Comparison of ENCODE assay signal across 14 cellular contexts in the genomic region with DNA sequence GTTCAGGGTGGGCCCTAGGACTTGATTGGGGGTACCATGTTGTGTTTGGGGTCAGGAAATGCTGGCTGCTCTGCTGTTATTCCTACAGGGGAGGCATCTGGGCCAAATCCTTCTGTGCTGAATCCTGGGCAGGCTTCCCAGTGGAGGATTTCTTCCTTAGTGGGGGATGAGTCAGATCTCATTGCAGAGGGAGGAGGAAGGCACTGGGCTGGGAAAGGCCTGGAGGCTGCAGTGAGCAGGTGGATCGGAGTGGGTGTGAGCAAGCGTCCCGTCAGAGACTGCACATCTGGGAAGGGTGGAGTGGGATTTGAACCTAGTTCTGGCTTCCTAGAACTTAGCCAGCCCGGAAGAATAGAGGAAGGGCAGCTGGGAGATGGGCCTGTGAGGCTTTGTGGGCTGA. TPM values are rescaled to one million over a fixed set of nuclear protein-coding genes. Genes with fewer than 3 reads are reported as not detected.
DNase-seq lines count a peak whose midpoint lies in the region; ATAC-seq, FAIRE-seq and TF ChIP-seq lines count a peak whose summit lies in the region.
"Had no signal": no experiment of that assay in that cellular context is flagged by ENCODE, and none has a peak within 500 bp of the region (broad histone marks: within the 10 kb centered on the region; RNA-seq: fewer than 3 reads in every experiment).

No MANE protein-coding gene starts in this region.

- H3K9me3 Mint-ChIP-seq in effector memory CD8-positive, alpha-beta T cell: no peaks in the 10 kb centered on the region
- H3K9me3 Mint-ChIP-seq in neural crest cell: no peaks in the 10 kb centered on the region
- no peaks in the 10 kb centered on the region for H3K9me3 Mint-ChIP-seq in activated CD4-positive, alpha-beta T cell treated with anti-CD3 and anti-CD28 coated beads for 36 hours (ENCODE audit: low read depth)
- H3K9me3 Mint-ChIP-seq in activated T-cell treated with anti-CD3 and anti-CD28 coated beads, Interleukin-2, amount 50 U/mL, for 72 hours: no peaks in the 10 kb centered on the region
- H3K9me3 Mint-ChIP-seq: activated CD4-positive, alpha-beta memory T cell treated with anti-CD3 and anti-CD28 coated beads, Interleukin-2, amount 10 ng/mL, durations not matched to agents 7 days and 5 days had no signal

- peaks cover 21 to 22% of the 10 kb centered on the region in 2 donors for H3K4me1 Mint-ChIP-seq in effector memory CD8-positive, alpha-beta T cell (ENCODE audit: low read depth in 2 of 2)
- peaks cover 15% of the 10 kb centered on the region for H3K4me1 Mint-ChIP-seq in neural crest cell
- peaks cover 23% of the 10 kb centered on the region for H3K4me1 Mint-ChIP-seq in activated CD4-positive, alpha-beta T cell treated with anti-CD3 and anti-CD28 coated beads for 36 hours
- H3K4me1 Mint-ChIP-seq in activated T-cell treated with anti-CD3 and anti-CD28 coated beads, Interleukin-2, amount 50 U/mL, for 72 hours (ENCODE audit: low read depth): peaks cover 31% of the 10 kb centered on the region

- H3K36me3 ChIP-seq in small intestine (ENCODE audit: control insufficient read depth in 2 of 2, insufficient read depth in 2 of 2, low read length in 2 of 2): peaks cover 0 to 2% of the 10 kb centered on the region in 2 donors

- H3K27me3 Mint-ChIP-seq in effector memory CD8-positive, alpha-beta T cell: peaks cover 4 to 6% of the 10 kb centered on the region in 2 donors
- peaks cover 17% of the 10 kb centered on the region for H3K27me3 Mint-ChIP-seq in neural crest cell (ENCODE audit: low read depth)
- peaks cover 6% of the 10 kb centered on the region for H3K27me3 Mint-ChIP-seq in activated CD4-positive, alpha-beta T cell treated with anti-CD3 and anti-CD28 coated beads for 36 hours
- peaks cover 6% of the 10 kb centered on the region for H3K27me3 Mint-ChIP-seq in activated T-cell treated with anti-CD3 and anti-CD28 coated beads, Interleukin-2, amount 50 U/mL, for 72 hours (ENCODE audit: low read depth)

- POLR2A ChIA-PET in activated CD4-positive, alpha-beta T cell treated with anti-CD3 and anti-CD28 coated beads for 36 hours (lab: Charles Lee): no interaction called here

- no peak overlapping the region for H3K4me3 ChIP-seq in small intestine (ENCODE audit: low read depth in 1 of 2, low read length in 2 of 2)

- H3K27me3 ChIP-seq in small intestine (ENCODE audit: control insufficient read depth in 2 of 2, insufficient read depth in 2 of 2, low read length in 2 of 2): peaks cover 0 to 2% of the 10 kb centered on the region in 2 donors

- peak overlapping the region; percentile 16 to 53 for H3K27ac Mint-ChIP-seq in effector memory CD8-positive, alpha-beta T cell
- peak overlapping the region; percentile 78 for H3K27ac Mint-ChIP-seq in neural crest cell (ENCODE audit: unreplicated experiment)
- H3K27ac Mint-ChIP-seq in activated CD4-positive, alpha-beta T cell treated with anti-CD3 and anti-CD28 coated beads for 36 hours: no peak overlapping the region
- no peak overlapping the region for H3K27ac Mint-ChIP-seq in activated T-cell treated with anti-CD3 and anti-CD28 coated beads, Interleukin-2, amount 50 U/mL, for 72 hours
- H3K27ac Mint-ChIP-seq: activated CD4-positive, alpha-beta memory T cell treated with anti-CD3 and anti-CD28 coated beads, Interleukin-2, amount 10 ng/mL, durations not matched to agents 7 days and 5 days; activated naive CD8-positive, alpha-beta T cell had no signal

- intact Hi-C loops in activated CD4-positive, alpha-beta T cell treated with anti-CD3 and anti-CD28 coated beads for 36 hours (cut with DNase I, micrococcal nuclease): no loop called here

- no peak for FAIRE-seq in small intestine (lab: Jason Lieb, UNC)
- FAIRE-seq: GM18507 had no signal

- H3K36me3 Mint-ChIP-seq in effector memory CD8-positive, alpha-beta T cell (ENCODE audit: insufficient read depth): peaks cover 51% of the 10 kb centered on the region
- no peaks in the 10 kb centered on the region for H3K36me3 Mint-ChIP-seq in neural crest cell (ENCODE audit: low read depth)
- H3K36me3 Mint-ChIP-seq in activated CD4-positive, alpha-beta T cell treated with anti-CD3 and anti-CD28 coated beads for 36 hours (ENCODE audit: low read depth): peaks cover 14% of the 10 kb centered on the region
- peaks cover 0 to 2% of the 10 kb centered on the region in 2 donors for H3K36me3 Mint-ChIP-seq in activated T-cell treated with anti-CD3 and anti-CD28 coated beads, Interleukin-2, amount 50 U/mL, for 72 hours (ENCODE audit: insufficient read depth in 2 of 2)
- H3K36me3 Mint-ChIP-seq: activated naive CD8-positive, alpha-beta T cell had no signal

- no peak for TF ChIP-seq CTCF in neural crest cell (conservative IDR thresholded peaks at IDR 0.05)

- WGBS in small intestine, 3 donors: 60 to 86% (median 77%) methylated on average over 4 of the region's 4 CpGs

- in situ Hi-C loops in Caki2 (cut with HindIII; ENCODE audit: low pct_unique_long_range_greater_than_20kb, low sequenced_read_pairs): no loop called here

- DNase-seq in Caki2 (ENCODE audit: low read depth): peak; percentile 34
- DNase-seq in NCI-H446 treated with DMSO at 0.1 percent for 48 hours (lab: John Stamatoyannopoulos, UW): peak; percentile 16
- DNase-seq in effector memory CD8-positive, alpha-beta T cell: no peak
- DNase-seq in neural crest cell (ENCODE audit: low read depth, low spot score): no peak
- no peak for DNase-seq in small intestine
- DNase-seq in activated CD4-positive, alpha-beta T cell treated with anti-CD3 and anti-CD28 coated beads for 36 hours: no peak
- DNase-seq in activated T-cell treated with anti-CD3 and anti-CD28 coated beads, Interleukin-2, amount 50 U/mL, for 72 hours: no peak
- no peak for DNase-seq in stimulated activated CD4-positive, alpha-beta T cell treated with anti-CD3 and anti-CD28 coated beads, Interleukin-2, amount 100 ng/mL, for 24 hours
- DNase-seq: activated CD4-positive, alpha-beta memory T cell treated with anti-CD3 and anti-CD28 coated beads, Interleukin-2, amount 10 ng/mL, durations not matched to agents 7 days and 5 days; NCI-H1694 treated with DMSO at 0.1 percent for 48 hours; NK-92 treated with Interleukin-12 subunit alpha and Interleukin-12 subunit beta, amount 100 ng/mL, for 24 hours; T-helper 1 cell had no signal

- no peaks in the 10 kb centered on the region for H3K9me3 ChIP-seq in small intestine (ENCODE audit: control insufficient read depth, low read depth)

- H3K4me1 ChIP-seq in small intestine (ENCODE audit: control insufficient read depth in 2 of 2, insufficient read depth in 1 of 2, low read depth in 1 of 2, low read length in 1 of 2): no peaks in the 10 kb centered on the region

- no peak overlapping the region for H3K4me3 Mint-ChIP-seq in effector memory CD8-positive, alpha-beta T cell
- H3K4me3 Mint-ChIP-seq in neural crest cell: peak overlapping the region; percentile 51
- no peak overlapping the region for H3K4me3 Mint-ChIP-seq in activated CD4-positive, alpha-beta T cell treated with anti-CD3 and anti-CD28 coated beads for 36 hours
- H3K4me3 Mint-ChIP-seq in activated T-cell treated with anti-CD3 and anti-CD28 coated beads, Interleukin-2, amount 50 U/mL, for 72 hours: no peak overlapping the region
- H3K4me3 Mint-ChIP-seq: activated CD4-positive, alpha-beta memory T cell treated with anti-CD3 and anti-CD28 coated beads, Interleukin-2, amount 10 ng/mL, durations not matched to agents 7 days and 5 days; activated naive CD8-positive, alpha-beta T cell had no signal

- ATAC-seq in effector memory CD8-positive, alpha-beta T cell (replicated peaks): no peak
- no peak for ATAC-seq in activated CD4-positive, alpha-beta T cell treated with anti-CD3 and anti-CD28 coated beads for 36 hours
- ATAC-seq in activated T-cell treated with anti-CD3 and anti-CD28 coated beads, Interleukin-2, amount 50 U/mL, for 72 hours (replicated peaks in 1 of 2): no peak

- CTCF ChIA-PET in activated CD4-positive, alpha-beta T cell treated with anti-CD3 and anti-CD28 coated beads for 36 hours (lab: Charles Lee): interaction anchor here (6.5 kb wide), 1 partner anchor 53 kb away, joined by 76 read pairs; no protein-coding TSS in a partner anchor

- no peak overlapping the region for H3K27ac ChIP-seq in small intestine (ENCODE audit: low read depth in 1 of 2, low read length in 1 of 2)

RNA-seq across cellular contexts. Expression of gene CCDC124, which starts 11.5 kb away (rescaled TPM):
- total RNA-seq in Caki2 (2014; rRNA removed; shearing (Covaris generic); ENCODE audit: low replicate concordance): 204 and 270 TPM in 2 replicates
- 122 and 126 TPM in 2 replicates for total RNA-seq in neural crest cell
- polyA plus RNA-seq in small intestine: 100 to 1,000 TPM in 1 of 3 donors, 10 to 100 TPM in 2; 67.3 to 111 (median 68.2) TPM
- total RNA-seq in activated CD4-positive, alpha-beta T cell treated with anti-CD3 and anti-CD28 coated beads for 36 hours: 100 to 1,000 TPM in 1 of 2 experiments, 10 to 100 TPM in 1; 99.3 to 131 TPM
- 10 to 100 TPM; 50.1 to 68.1 TPM for total RNA-seq in activated T-cell treated with anti-CD3 and anti-CD28 coated beads, Interleukin-2, amount 50 U/mL, for 72 hours

RNA-seq across cellular contexts. Expression of gene KCNN1, which starts 22.6 kb away (rescaled TPM):
- total RNA-seq in Caki2 (2014; rRNA removed; shearing (Covaris generic); ENCODE audit: low replicate concordance): not detected in 2 replicates
- 6.2 and 6.5 TPM in 2 replicates for total RNA-seq in neural crest cell
- polyA plus RNA-seq in small intestine: under 1 TPM in 1 of 3 donors, not detected in 2; 0.24 TPM
- under 1 TPM in 1 of 2 experiments, not detected in 1; 0.05 TPM for total RNA-seq in activated CD4-positive, alpha-beta T cell treated with anti-CD3 and anti-CD28 coated beads for 36 hours
- total RNA-seq in activated T-cell treated with anti-CD3 and anti-CD28 coated beads, Interleukin-2, amount 50 U/mL, for 72 hours: 1 to 10 TPM in 1 of 2 donors, under 1 TPM in 1; 0.69 to 1.2 TPM
- total RNA-seq: activated CD4-positive, alpha-beta memory T cell treated with anti-CD3 and anti-CD28 coated beads, Interleukin-2, amount 10 ng/mL, durations not matched to agents 7 days and 5 days had no signal

Comparison
In these comparisons a context has a peak if more than half of its experiments do, and no peak if none do; other contexts are left out.
1. DNase-seq: peak in Caki2 (single experiment) and NCI-H446 treated with DMSO at 0.1 percent for 48 hours (single experiment); none in effector memory CD8-positive, alpha-beta T cell (0 of 3), neural crest cell (single experiment), small intestine (single experiment), activated CD4-positive, alpha-beta T cell treated with anti-CD3 and anti-CD28 coated beads for 36 hours (single experiment), activated T-cell treated with anti-CD3 and anti-CD28 coated beads, Interleukin-2, amount 50 U/mL, for 72 hours (0 of 2) and stimulated activated CD4-positive, alpha-beta T cell treated with anti-CD3 and anti-CD28 coated beads, Interleukin-2, amount 100 ng/mL, for 24 hours (0 of 2).
2. H3K27ac Mint-ChIP-seq: peak in effector memory CD8-positive, alpha-beta T cell (2 of 2) and neural crest cell (single experiment); none in activated CD4-positive, alpha-beta T cell treated with anti-CD3 and anti-CD28 coated beads for 36 hours (single experiment) and activated T-cell treated with anti-CD3 and anti-CD28 coated beads, Interleukin-2, amount 50 U/mL, for 72 hours (single experiment).